Comparison of ENCODE assay signal across 34 cellular contexts in genomic region chr13:43379738-43380137, GRCh38.
"Had no signal": no experiment of that assay in that cellular context is flagged by ENCODE, and none has a peak within 500 bp of the region (broad histone marks: within the 10 kb centered on the region; RNA-seq: fewer than 3 reads in every experiment).

No MANE protein-coding gene starts in this region.

- DNase-seq: Karpas-422, Kasumi-1, KG1, MG63, MM.1S, MV-4-11, NCI-H1048, NCI-H1092, NCI-H1092 treated with DMSO at 0.1 percent for 48 hours, NCI-H1105, NCI-H1105 treated with DMSO at 0.1 percent for 48 hours, NCI-H1417, NCI-H1417 treated with DMSO at 0.1 percent for 48 hours, NCI-H1436, NCI-H1436 treated with DMSO at 0.1 percent for 48 hours, NCI-H146, NCI-H1694, NCI-H1694 treated with DMSO at 0.1 percent for 48 hours, NCI-H187, NCI-H187 treated with DMSO at 0.1 percent for 48 hours, NCI-H1930, NCI-H2029, NCI-H2029 treated with DMSO at 0.1 percent for 48 hours, NCI-H2081, NCI-H2081 treated with DMSO at 0.1 percent for 48 hours, NCI-H2107, NCI-H2171, NCI-H2171 treated with DMSO at 0.1 percent for 48 hours, NCI-H226, NCI-H345, NCI-H446, NCI-H446 treated with DMSO at 0.1 percent for 48 hours, NCI-H510A had no signal

- H3K36me3 ChIP-seq: MG63 had no signal

- H3K4me3 ChIP-seq: MG63 had no signal

- H3K27ac ChIP-seq: KMS-11 had no signal
